ENCODE assay signal across 31 cellular contexts in the genomic region with DNA sequence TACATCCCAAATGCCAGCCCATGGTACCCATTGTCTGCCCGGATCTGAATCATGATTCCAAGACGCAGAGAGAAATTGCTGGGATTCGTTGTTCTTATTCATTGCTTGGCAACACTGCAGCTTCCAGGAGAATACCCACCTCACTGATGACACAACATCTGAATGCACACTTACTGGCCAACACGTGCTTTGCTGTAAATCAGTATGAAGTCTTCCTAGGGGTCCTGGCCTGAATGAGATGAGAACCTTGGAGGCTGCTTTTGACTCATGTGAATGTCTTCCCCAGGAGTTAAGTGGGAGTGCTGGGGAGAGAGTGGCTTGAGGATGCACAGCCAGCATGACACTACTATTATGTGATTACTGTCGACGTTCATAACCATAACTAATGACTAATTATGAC.
"Had no signal": no experiment of that assay in that cellular context is flagged by ENCODE, and none has a peak within 500 bp of the region (broad histone marks: within the 10 kb centered on the region; RNA-seq: fewer than 3 reads in every experiment).

No MANE protein-coding gene starts in this region.

- H3K9me3 ChIP-seq: adrenal gland, ascending aorta, lower lobe of right lung, right atrium auricular region, thyroid gland had no signal

- H3K4me3 ChIP-seq: adrenal gland, ascending aorta, cardiac muscle cell, coronary artery, lower lobe of right lung, neural progenitor cell, right atrium auricular region, smooth muscle cell, thyroid gland had no signal

- DNase-seq: activated CD4-positive, alpha-beta T cell treated with anti-CD3 and anti-CD28 coated beads for 48 hours; activated CD4-positive, alpha-beta T cell treated with anti-CD3 and anti-CD28 coated beads, Interleukin-2, amount 50 U/mL, for 48 hours; activated CD8-positive, alpha-beta memory T cell treated with anti-CD3 and anti-CD28 coated beads for 24 hours; activated effector memory CD4-positive, alpha-beta T cell treated with Interleukin-2 at 50 U/mL for 16 hours; activated naive CD4-positive, alpha-beta T cell treated with anti-CD3 and anti-CD28 coated beads for 36 hours; activated naive CD8-positive, alpha-beta T cell treated with anti-CD3 and anti-CD28 coated beads for 36 hours; adrenal gland; cerebellar nuclear complex; foreskin melanocyte; kidney glomerular epithelial cell; lower lobe of right lung; mesenchymal stem cell; natural killer cell; occipital lobe; stimulated activated CD4-positive, alpha-beta T cell treated with anti-CD3 and anti-CD28 coated beads, Interleukin-1b, Interleukin-23, amount 100 ng/mL, for 48 hours; stimulated activated CD4-positive, alpha-beta T cell treated with anti-CD3 and anti-CD28 coated beads, Interleukin-4, amount 100 ng/mL, for 4 hours; stimulated activated CD8-positive, alpha-beta memory T cell treated with anti-CD3 and anti-CD28 coated beads, Interleukin-4, amount 100 ng/mL, for 48 hours; stimulated activated naive CD8-positive, alpha-beta T cell treated with anti-CD3 and anti-CD28 coated beads, Interleukin-15, amount 100 ng/mL, for 72 hours; substantia nigra; T-helper 9 cell; thyroid gland; WERI-Rb-1 had no signal

- H3K36me3 ChIP-seq: adrenal gland, cardiac muscle cell, lower lobe of right lung, neural progenitor cell, right atrium auricular region, thyroid gland had no signal

- ATAC-seq: activated CD4-positive, CD25-positive, alpha-beta regulatory T cell treated with anti-CD3 and anti-CD28 coated beads, Interleukin-2, amount 50 U/mL, for 24 hours; left lobe of liver; stimulated activated memory B cell treated with anti-CD40 and anti-IgM and Interleukin-4, amounts not matched to agents 10 μg/mL and 1 μg/mL and 100 μg/mL, for 72 hours; stimulated activated naive CD8-positive, alpha-beta T cell treated with anti-CD3 and anti-CD28 coated beads, Interleukin-15, amount 100 ng/mL, for 72 hours had no signal

- H3K27me3 ChIP-seq: adrenal gland, ascending aorta, cardiac muscle cell, neural progenitor cell, right atrium auricular region, thyroid gland had no signal
